Comparison of ENCODE assay signal across 1 cellular context in the genomic region with DNA sequence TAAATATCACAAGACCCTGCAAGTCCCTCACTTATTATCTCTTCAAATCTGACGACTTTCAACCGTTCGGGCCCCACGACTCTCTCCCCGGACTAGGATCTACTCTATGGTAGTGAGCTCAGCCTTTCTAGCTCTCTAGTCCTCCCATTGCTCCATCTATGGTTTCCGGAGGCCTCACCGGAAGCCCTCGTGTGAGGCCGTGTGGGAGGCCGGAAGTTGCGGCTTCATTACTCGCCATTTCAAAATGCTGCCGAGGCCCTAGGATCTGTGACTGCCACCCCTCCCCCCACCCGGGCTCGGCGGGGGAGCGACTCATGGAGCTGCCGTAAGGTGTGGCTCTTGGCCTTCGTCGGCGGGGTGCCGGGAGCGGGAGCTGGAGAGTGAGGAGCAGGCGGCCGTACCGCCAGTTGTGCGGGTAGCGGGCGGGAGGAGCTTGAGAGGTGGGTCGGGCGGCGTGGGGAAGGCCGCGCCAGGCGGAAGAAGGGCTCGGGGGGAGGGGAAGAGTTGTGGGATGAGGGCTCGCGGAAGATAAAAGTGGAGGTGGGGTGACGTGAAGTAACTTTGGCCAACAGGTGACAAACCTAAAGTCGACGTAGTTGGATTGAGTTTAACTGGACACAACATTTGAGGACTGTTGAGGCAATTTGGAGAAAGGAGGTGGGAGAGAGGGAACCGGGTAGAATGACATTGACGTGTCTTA.
TF ChIP-seq lines count a peak whose summit lies in the region.

A gene with protein sequence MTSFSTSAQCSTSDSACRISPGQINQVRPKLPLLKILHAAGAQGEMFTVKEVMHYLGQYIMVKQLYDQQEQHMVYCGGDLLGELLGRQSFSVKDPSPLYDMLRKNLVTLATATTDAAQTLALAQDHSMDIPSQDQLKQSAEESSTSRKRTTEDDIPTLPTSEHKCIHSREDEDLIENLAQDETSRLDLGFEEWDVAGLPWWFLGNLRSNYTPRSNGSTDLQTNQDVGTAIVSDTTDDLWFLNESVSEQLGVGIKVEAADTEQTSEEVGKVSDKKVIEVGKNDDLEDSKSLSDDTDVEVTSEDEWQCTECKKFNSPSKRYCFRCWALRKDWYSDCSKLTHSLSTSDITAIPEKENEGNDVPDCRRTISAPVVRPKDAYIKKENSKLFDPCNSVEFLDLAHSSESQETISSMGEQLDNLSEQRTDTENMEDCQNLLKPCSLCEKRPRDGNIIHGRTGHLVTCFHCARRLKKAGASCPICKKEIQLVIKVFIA (plus strand): TSS at position 227 of the 700 bp plus-strand sequence. CDS start 9,113 bp downstream, outside the sequence.

TF ChIP-seq in K562, 482 proteins besides CTCF, POLR2A, EP300 and RAD21 (continued from another document and continues in another):
- TF ChIP-seq DACH1 (IDR thresholded peaks at IDR 0.05; ENCODE audit: partially characterized antibody) (peak; percentile 70), CGGBP1 (CRISPR knock-in tag; IDR thresholded peaks at IDR 0.05) (no peak), GTF2A2 (tag; IDR thresholded peaks at IDR 0.05) (no peak), GTF2B (IDR thresholded peaks at IDR 0.05; ENCODE audit: extremely low read depth, insufficient read length) (peak; percentile 31), GATAD2B (IDR thresholded peaks at IDR 0.05; ENCODE audit: borderline replicate concordance) (0 out of 2 replicates have a peak, but pooled peaks have one; percentile 26), CBX2 (IDR thresholded peaks at IDR 0.05; ENCODE audit: insufficient read depth, low read length, poor library complexity, severe bottlenecking) (no peak), ZKSCAN8 (CRISPR knock-in tag; IDR thresholded peaks at IDR 0.05) (no peak), MYBL2 (IDR thresholded peaks at IDR 0.05; ENCODE audit: low read depth) (peak; percentile 81), MYBL2 (CRISPR knock-in tag; IDR thresholded peaks at IDR 0.05; ENCODE audit: borderline replicate concordance) (no peak), MEIS2 (IDR thresholded peaks at IDR 0.05; ENCODE audit: partially characterized antibody) (peak; percentile 22), GTF2F1 (IDR thresholded peaks at IDR 0.05; ENCODE audit: low read depth, low read length) (peak; percentile 82), SRSF1 (IDR thresholded peaks at IDR 0.05; ENCODE audit: low read depth, low read length) (no peak), NR0B1 (IDR thresholded peaks at IDR 0.05; ENCODE audit: partially characterized antibody) (no peak), MIER1 (IDR thresholded peaks at IDR 0.05; ENCODE audit: low read depth) (peak; percentile 72; the same call in 1 of the 2 replicates), POLR2B (IDR thresholded peaks at IDR 0.05; ENCODE audit: low read depth, partially characterized antibody) (peak; percentile 92), RNF2 (IDR thresholded peaks at IDR 0.05) (peak; percentile 96), HDAC2 (IDR thresholded peaks at IDR 0.05) (peak; percentile 87; the same call in 1 of the 2 replicates), DNMT1 (IDR thresholded peaks at IDR 0.05) (0 out of 2 replicates have a peak, but pooled peaks have one; percentile 86), CXXC5 (CRISPR knock-in tag; IDR thresholded peaks at IDR 0.05) (peak; percentile 93), NR2C1 (IDR thresholded peaks at IDR 0.05) (peak; percentile 76), NR2C1 (tag; IDR thresholded peaks at IDR 0.05) (peak; percentile 61; the same call in 1 of the 2 replicates), ZNF507 (tag; conservative IDR thresholded peaks at IDR 0.05) (no peak), NRF1 (conservative IDR thresholded peaks at IDR 0.05 in 1 of 2, IDR thresholded peaks at IDR 0.05 in 1 of 2) (peak in 1 of 2 experiments; percentile 29; a peak in 1 of 4 replicates), ZFP36 (IDR thresholded peaks at IDR 0.05; ENCODE audit: low read depth, low read length, partially characterized antibody) (no peak), RHOXF2B (CRISPR knock-in tag; conservative IDR thresholded peaks at IDR 0.05) (0 out of 2 replicates have a peak, but pooled peaks have one; percentile 38), SAFB (IDR thresholded peaks at IDR 0.05; ENCODE audit: borderline replicate concordance, low read depth, low read length) (0 out of 2 replicates have a peak, but pooled peaks have one; percentile 48), REST (CRISPR knock-in tag; IDR thresholded peaks at IDR 0.05; ENCODE audit: low read depth) (0 out of 2 replicates have a peak, but pooled peaks have one; percentile 58), PCBP1 (IDR thresholded peaks at IDR 0.05; ENCODE audit: low read depth, low read length, poor library complexity, severe bottlenecking) (peak; percentile 98), TCF3 (CRISPR knock-in tag; IDR thresholded peaks at IDR 0.05) (peak; percentile 49), MTA1 (IDR thresholded peaks at IDR 0.05; ENCODE audit: borderline replicate concordance) (peak; percentile 96), HNRNPLL (IDR thresholded peaks at IDR 0.05; ENCODE audit: low read depth, low read length, poor library complexity, severe bottlenecking) (peak; percentile 76), XRCC5 (IDR thresholded peaks at IDR 0.05; ENCODE audit: low read depth, low read length) (peak; percentile 81; the same call in 1 of the 2 replicates), HMG20A (CRISPR knock-in tag; conservative IDR thresholded peaks at IDR 0.05) (no peak)
- TF ChIP-seq, protein P1, sequence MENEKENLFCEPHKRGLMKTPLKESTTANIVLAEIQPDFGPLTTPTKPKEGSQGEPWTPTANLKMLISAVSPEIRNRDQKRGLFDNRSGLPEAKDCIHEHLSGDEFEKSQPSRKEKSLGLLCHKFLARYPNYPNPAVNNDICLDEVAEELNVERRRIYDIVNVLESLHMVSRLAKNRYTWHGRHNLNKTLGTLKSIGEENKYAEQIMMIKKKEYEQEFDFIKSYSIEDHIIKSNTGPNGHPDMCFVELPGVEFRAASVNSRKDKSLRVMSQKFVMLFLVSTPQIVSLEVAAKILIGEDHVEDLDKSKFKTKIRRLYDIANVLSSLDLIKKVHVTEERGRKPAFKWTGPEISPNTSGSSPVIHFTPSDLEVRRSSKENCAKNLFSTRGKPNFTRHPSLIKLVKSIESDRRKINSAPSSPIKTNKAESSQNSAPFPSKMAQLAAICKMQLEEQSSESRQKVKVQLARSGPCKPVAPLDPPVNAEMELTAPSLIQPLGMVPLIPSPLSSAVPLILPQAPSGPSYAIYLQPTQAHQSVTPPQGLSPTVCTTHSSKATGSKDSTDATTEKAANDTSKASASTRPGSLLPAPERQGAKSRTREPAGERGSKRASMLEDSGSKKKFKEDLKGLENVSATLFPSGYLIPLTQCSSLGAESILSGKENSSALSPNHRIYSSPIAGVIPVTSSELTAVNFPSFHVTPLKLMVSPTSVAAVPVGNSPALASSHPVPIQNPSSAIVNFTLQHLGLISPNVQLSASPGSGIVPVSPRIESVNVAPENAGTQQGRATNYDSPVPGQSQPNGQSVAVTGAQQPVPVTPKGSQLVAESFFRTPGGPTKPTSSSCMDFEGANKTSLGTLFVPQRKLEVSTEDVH (IDR thresholded peaks at IDR 0.05; ENCODE audit: low read depth, partially characterized antibody): peak; percentile 90
- TF ChIP-seq, protein P2, sequence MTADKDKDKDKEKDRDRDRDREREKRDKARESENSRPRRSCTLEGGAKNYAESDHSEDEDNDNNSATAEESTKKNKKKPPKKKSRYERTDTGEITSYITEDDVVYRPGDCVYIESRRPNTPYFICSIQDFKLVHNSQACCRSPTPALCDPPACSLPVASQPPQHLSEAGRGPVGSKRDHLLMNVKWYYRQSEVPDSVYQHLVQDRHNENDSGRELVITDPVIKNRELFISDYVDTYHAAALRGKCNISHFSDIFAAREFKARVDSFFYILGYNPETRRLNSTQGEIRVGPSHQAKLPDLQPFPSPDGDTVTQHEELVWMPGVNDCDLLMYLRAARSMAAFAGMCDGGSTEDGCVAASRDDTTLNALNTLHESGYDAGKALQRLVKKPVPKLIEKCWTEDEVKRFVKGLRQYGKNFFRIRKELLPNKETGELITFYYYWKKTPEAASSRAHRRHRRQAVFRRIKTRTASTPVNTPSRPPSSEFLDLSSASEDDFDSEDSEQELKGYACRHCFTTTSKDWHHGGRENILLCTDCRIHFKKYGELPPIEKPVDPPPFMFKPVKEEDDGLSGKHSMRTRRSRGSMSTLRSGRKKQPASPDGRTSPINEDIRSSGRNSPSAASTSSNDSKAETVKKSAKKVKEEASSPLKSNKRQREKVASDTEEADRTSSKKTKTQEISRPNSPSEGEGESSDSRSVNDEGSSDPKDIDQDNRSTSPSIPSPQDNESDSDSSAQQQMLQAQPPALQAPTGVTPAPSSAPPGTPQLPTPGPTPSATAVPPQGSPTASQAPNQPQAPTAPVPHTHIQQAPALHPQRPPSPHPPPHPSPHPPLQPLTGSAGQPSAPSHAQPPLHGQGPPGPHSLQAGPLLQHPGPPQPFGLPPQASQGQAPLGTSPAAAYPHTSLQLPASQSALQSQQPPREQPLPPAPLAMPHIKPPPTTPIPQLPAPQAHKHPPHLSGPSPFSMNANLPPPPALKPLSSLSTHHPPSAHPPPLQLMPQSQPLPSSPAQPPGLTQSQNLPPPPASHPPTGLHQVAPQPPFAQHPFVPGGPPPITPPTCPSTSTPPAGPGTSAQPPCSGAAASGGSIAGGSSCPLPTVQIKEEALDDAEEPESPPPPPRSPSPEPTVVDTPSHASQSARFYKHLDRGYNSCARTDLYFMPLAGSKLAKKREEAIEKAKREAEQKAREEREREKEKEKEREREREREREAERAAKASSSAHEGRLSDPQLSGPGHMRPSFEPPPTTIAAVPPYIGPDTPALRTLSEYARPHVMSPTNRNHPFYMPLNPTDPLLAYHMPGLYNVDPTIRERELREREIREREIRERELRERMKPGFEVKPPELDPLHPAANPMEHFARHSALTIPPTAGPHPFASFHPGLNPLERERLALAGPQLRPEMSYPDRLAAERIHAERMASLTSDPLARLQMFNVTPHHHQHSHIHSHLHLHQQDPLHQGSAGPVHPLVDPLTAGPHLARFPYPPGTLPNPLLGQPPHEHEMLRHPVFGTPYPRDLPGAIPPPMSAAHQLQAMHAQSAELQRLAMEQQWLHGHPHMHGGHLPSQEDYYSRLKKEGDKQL (CRISPR knock-in tag; IDR thresholded peaks at IDR 0.05; ENCODE audit: borderline replicate concordance): 0 out of 2 replicates have a peak, but pooled peaks have one; percentile 87
- TF ChIP-seq, protein P3, sequence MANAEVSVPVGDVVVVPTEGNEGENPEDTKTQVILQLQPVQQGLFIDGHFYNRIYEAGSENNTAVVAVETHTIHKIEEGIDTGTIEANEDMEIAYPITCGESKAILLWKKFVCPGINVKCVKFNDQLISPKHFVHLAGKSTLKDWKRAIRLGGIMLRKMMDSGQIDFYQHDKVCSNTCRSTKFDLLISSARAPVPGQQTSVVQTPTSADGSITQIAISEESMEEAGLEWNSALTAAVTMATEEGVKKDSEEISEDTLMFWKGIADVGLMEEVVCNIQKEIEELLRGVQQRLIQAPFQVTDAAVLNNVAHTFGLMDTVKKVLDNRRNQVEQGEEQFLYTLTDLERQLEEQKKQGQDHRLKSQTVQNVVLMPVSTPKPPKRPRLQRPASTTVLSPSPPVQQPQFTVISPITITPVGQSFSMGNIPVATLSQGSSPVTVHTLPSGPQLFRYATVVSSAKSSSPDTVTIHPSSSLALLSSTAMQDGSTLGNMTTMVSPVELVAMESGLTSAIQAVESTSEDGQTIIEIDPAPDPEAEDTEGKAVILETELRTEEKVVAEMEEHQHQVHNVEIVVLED (CRISPR knock-in tag; IDR thresholded peaks at IDR 0.05): 0 out of 2 replicates have a peak, but pooled peaks have one; percentile 1
